12 cellular contexts compared by ENCODE assay signal in genomic region chr21:46597031-46597430, GRCh38. TPM values are rescaled to one million over a fixed set of nuclear protein-coding genes. Genes with fewer than 3 reads are reported as not detected.
A peak's percentile ranks its signal among the peaks of the same experiment; 100 is the strongest.
DNase-seq lines count a peak whose midpoint lies in the region; ATAC-seq and TF ChIP-seq lines count a peak whose summit lies in the region.
"Had no signal": no experiment of that assay in that cellular context is flagged by ENCODE, and none has a peak within 500 bp of the region (broad histone marks: within the 10 kb centered on the region; RNA-seq: fewer than 3 reads in every experiment).

No MANE protein-coding gene starts in this region.

- intact Hi-C loops in sciatic nerve (cut with DNase I) = no loop called here

- no peak for TF ChIP-seq CTCF in GM20000 (IDR thresholded peaks at IDR 0.05; ENCODE audit: extremely low read depth, missing control alignments)

- peak; percentile 2 for ATAC-seq in sciatic nerve
- ATAC-seq in HG03039 (IDR thresholded peaks at IDR 0.05; ENCODE audit: unreplicated experiment) = no peak
- ATAC-seq: A549 had no signal

- DNase-seq in GM20000 (ENCODE audit: low spot score) = peak; percentile 4
- peak; percentile 27 for DNase-seq in medulla oblongata (ENCODE audit: extremely low spot score)
- no peak for DNase-seq in sciatic nerve (ENCODE audit: low spot score)
- no peak for DNase-seq in hepatic stellate cell (ENCODE audit: low spot score)
- DNase-seq in activated T-cell treated with anti-CD3 and anti-CD28 coated beads for 4 hours = no peak
- DNase-seq: BE2C; CD4-positive, alpha-beta memory T cell; DND-41; GDM1; HFFc6 had no signal

RNA-seq across cellular contexts. Expression of gene S100B, which starts 7.9 kb away (rescaled TPM):
- 1,180 TPM for total RNA-seq in sciatic nerve
- total RNA-seq: CD4-positive, alpha-beta memory T cell; HFFc6 had no signal

RNA-seq across cellular contexts. Expression of gene PRMT2, which starts 38.4 kb away (rescaled TPM):
- 178 TPM for total RNA-seq in sciatic nerve

Comparison
In these comparisons a context has a peak if more than half of its experiments do, and no peak if none do; other contexts are left out.
1. DNase-seq: peak in GM20000 (single experiment) and medulla oblongata (single experiment); none in sciatic nerve (single experiment), hepatic stellate cell (single experiment) and activated T-cell treated with anti-CD3 and anti-CD28 coated beads for 4 hours (single experiment).